Comparison of ENCODE assay signal across 33 cellular contexts in genomic region chr14:39948235-39948634, GRCh38.
DNase-seq lines count a peak whose midpoint lies in the region; ATAC-seq, FAIRE-seq and TF ChIP-seq lines count a peak whose summit lies in the region.
"Had no signal": no experiment of that assay in that cellular context is flagged by ENCODE, and none has a peak within 500 bp of the region (broad histone marks: within the 10 kb centered on the region; RNA-seq: fewer than 3 reads in every experiment).

No MANE protein-coding gene starts in this region.

- intact Hi-C loops in HepG2 (cut with micrococcal nuclease; ENCODE audit: unreplicated experiment) (no loop called here), right lobe of liver (cut with DNase I) (no loop called here)

- 0% methylated on average over 2 of the region's 2 CpGs for WGBS in HepG2 (ENCODE audit: low lambda C conversion rate)
- WGBS in right lobe of liver (ENCODE audit: insufficient coverage, low coverage, low lambda C conversion rate, missing lambda C conversion rate) = 64% methylated on average over 2 of the region's 2 CpGs

- TF ChIP-seq POLR2A in HepG2 (IDR thresholded peaks at IDR 0.05; ENCODE audit: insufficient read depth in 1 of 2, low read depth in 2 of 2, low read length in 2 of 2) = no peak
- no peak for TF ChIP-seq POLR2A in right lobe of liver (IDR thresholded peaks at IDR 0.05)

- H3K79me2 ChIP-seq in HepG2 (ENCODE audit: insufficient read depth, low read length) (no peaks in the 10 kb centered on the region), OCI-LY1 (ENCODE audit: insufficient read depth, low read length) (no peaks in the 10 kb centered on the region)

- H2AFZ ChIP-seq in HepG2 (ENCODE audit: low read length) (no peak overlapping the region), OCI-LY1 (ENCODE audit: low read length) (peak overlapping the region; percentile 34; the same call in 1 of the 2 replicates)

- H3K36me3 ChIP-seq in HepG2 (replicated peaks in 1 of 2; ENCODE audit: control insufficient read depth in 1 of 2, insufficient read depth in 2 of 2, low read length in 2 of 2) (no peaks in the 10 kb centered on the region), right lobe of liver (no peaks in the 10 kb centered on the region), OCI-LY1 (ENCODE audit: insufficient read depth, low read length) (no peaks in the 10 kb centered on the region)
- H3K36me3 ChIP-seq: BE2C; BLaER1; BLaER1 treated with 17β-estradiol and CSF1 and Interleukin-3, amounts not matched to agents 10 nM and 100 nM had no signal

- H3K4me1 Mint-ChIP-seq in chondrocyte (ENCODE audit: low read depth) = no peaks in the 10 kb centered on the region
- H3K4me1 Mint-ChIP-seq: B cell; CD14-positive monocyte; CD4-positive, alpha-beta memory T cell; CD4-positive, CD25-positive, alpha-beta regulatory T cell; CD8-positive, alpha-beta memory T cell had no signal

- H3K4me1 ChIP-seq in HepG2 (ENCODE audit: insufficient read depth, low read length) (no peaks in the 10 kb centered on the region), right lobe of liver (no peaks in the 10 kb centered on the region), OCI-LY1 (ENCODE audit: insufficient read depth, low read length, severe bottlenecking) (no peaks in the 10 kb centered on the region)
- H3K4me1 ChIP-seq: A549; BE2C; BLaER1; BLaER1 treated with 17β-estradiol and CSF1 and Interleukin-3, amounts not matched to agents 10 nM and 100 nM; Caco-2 had no signal

- no peak overlapping the region for H3K4me3 Mint-ChIP-seq in chondrocyte (ENCODE audit: unreplicated experiment)
- H3K4me3 Mint-ChIP-seq: B cell; CD14-positive monocyte; CD4-positive, alpha-beta memory T cell; CD4-positive, alpha-beta T cell; CD4-positive, CD25-positive, alpha-beta regulatory T cell; CD8-positive, alpha-beta memory T cell; CD8-positive, alpha-beta T cell had no signal

- no peaks in the 10 kb centered on the region for H3K9me2 ChIP-seq in OCI-LY1 (ENCODE audit: low read depth, low read length)

- H3K27ac Mint-ChIP-seq in chondrocyte (ENCODE audit: unreplicated experiment) = no peak overlapping the region
- H3K27ac Mint-ChIP-seq: B cell; CD14-positive monocyte; CD4-positive, alpha-beta memory T cell; CD4-positive, alpha-beta T cell; CD4-positive, CD25-positive, alpha-beta regulatory T cell; CD8-positive, alpha-beta memory T cell; CD8-positive, alpha-beta T cell had no signal

- H3K27ac ChIP-seq in HepG2 (ENCODE audit: extremely low read length, insufficient read depth, low read length) = no peak overlapping the region
- no peak overlapping the region for H3K27ac ChIP-seq in right lobe of liver
- no peak overlapping the region for H3K27ac ChIP-seq in OCI-LY1 (ENCODE audit: low read depth, low read length, poor library complexity, severe bottlenecking)
- H3K27ac ChIP-seq: 22Rv1; A549; BLaER1; BLaER1 treated with 17β-estradiol and CSF1 and Interleukin-3, amounts not matched to agents 10 nM and 100 nM; C4-2B had no signal

- no peak overlapping the region for H3K9ac ChIP-seq in HepG2 (ENCODE audit: insufficient read depth, low read depth, low read length)
- no peak overlapping the region for H3K9ac ChIP-seq in OCI-LY1 (ENCODE audit: low read length)
- H3K9ac ChIP-seq: BLaER1; BLaER1 treated with 17β-estradiol and CSF1 and Interleukin-3, amounts not matched to agents 10 nM and 100 nM had no signal

- ATAC-seq in HepG2 (no peak), right lobe of liver (no peak)
- ATAC-seq: A549; CD8-positive, alpha-beta T cell had no signal

- no TSS peak for BruUV-seq in HepG2 (replicated peaks; lab: Mats Ljungman, UMichigan)

- in situ Hi-C loops in HepG2 (cut with HindIII; ENCODE audit: extremely low pct_ligation_motif_present, low pct_unique_long_range_greater_than_20kb) = no loop called here

- TF ChIP-seq RAD21 in HepG2 (CRISPR knock-in tag; IDR thresholded peaks at IDR 0.05) = no peak

- H3K9me3 Mint-ChIP-seq in chondrocyte (ENCODE audit: low read depth) = peaks cover 17% of the 10 kb centered on the region

- H3K4me3 ChIP-seq in HepG2 (replicated peaks in 1 of 3; ENCODE audit: insufficient read depth in 1 of 3, low read depth in 2 of 3, low read length in 3 of 3) = no peak overlapping the region
- no peak overlapping the region for H3K4me3 ChIP-seq in right lobe of liver
- no peak overlapping the region for H3K4me3 ChIP-seq in OCI-LY1 (ENCODE audit: low read depth, low read length, poor library complexity, severe bottlenecking)
- H3K4me3 ChIP-seq: A549; BLaER1; BLaER1 treated with 17β-estradiol and CSF1 and Interleukin-3, amounts not matched to agents 10 nM and 100 nM had no signal

- no peaks in the 10 kb centered on the region for H3F3A ChIP-seq in OCI-LY1 (ENCODE audit: insufficient read depth, low read length)

- no peak for FAIRE-seq in HepG2 (lab: Jason Lieb, UNC)
- FAIRE-seq: A204.1, A549, D721Med had no signal

- no peaks in the 10 kb centered on the region for H3K36me3 Mint-ChIP-seq in chondrocyte (ENCODE audit: low read depth)
- H3K36me3 Mint-ChIP-seq: CD14-positive monocyte; CD4-positive, alpha-beta memory T cell; CD8-positive, alpha-beta T cell had no signal

- DNase-seq in HepG2 (ENCODE audit: low spot score) (no peak), right lobe of liver (no peak), chondrocyte (ENCODE audit: low spot score) (no peak)
- DNase-seq: 8988T; ACHN; AML-193; BE2C; C1 segment of cervical spinal cord; Caco-2; Calu3; CD4-positive, alpha-beta memory T cell; CD4-positive, alpha-beta T cell; CD4-positive, CD25-positive, alpha-beta regulatory T cell; CD8-positive, alpha-beta memory T cell; CD8-positive, alpha-beta T cell; COR-L47; DMS 273 treated with DMSO at 0.1 percent for 48 hours; DMS153; DMS53; DMS79; DMS79 treated with DMSO at 0.1 percent for 48 hours; DND-41; EL had no signal

- CTCF ChIA-PET in HepG2 (lab: Yijun Ruan, JAX; ENCODE audit: low intra/inter-chr PET ratio, low total read pairs) = no interaction called here

- no peaks in the 10 kb centered on the region for H4K20me1 ChIP-seq in HepG2 (ENCODE audit: insufficient read depth, low read length)
- no peaks in the 10 kb centered on the region for H4K20me1 ChIP-seq in OCI-LY1 (ENCODE audit: insufficient read depth, low read length)
- H4K20me1 ChIP-seq: BLaER1; BLaER1 treated with 17β-estradiol and CSF1 and Interleukin-3, amounts not matched to agents 10 nM and 100 nM had no signal

- POLR2A ChIA-PET in HepG2 (lab: Yijun Ruan, JAX) = no interaction called here

- no peak for TF ChIP-seq CTCF in HepG2 (CRISPR knock-in tag; IDR thresholded peaks at IDR 0.05)
- no peak for TF ChIP-seq CTCF in right lobe of liver (IDR thresholded peaks at IDR 0.05)
- no peak for TF ChIP-seq CTCF in OCI-LY1 (IDR thresholded peaks at IDR 0.05; ENCODE audit: low read length)
- no peak for TF ChIP-seq CTCF in chondrocyte (IDR thresholded peaks at IDR 0.05)

- H3K4me2 ChIP-seq in HepG2 (ENCODE audit: low read depth, low read length) = no peak overlapping the region
- H3K4me2 ChIP-seq in OCI-LY1 (ENCODE audit: low read length) = no peak overlapping the region
- H3K4me2 ChIP-seq: A549; BLaER1; BLaER1 treated with 17β-estradiol and CSF1 and Interleukin-3, amounts not matched to agents 10 nM and 100 nM had no signal

- no peaks in the 10 kb centered on the region for H3K27me3 ChIP-seq in HepG2 (ENCODE audit: control insufficient read depth in 1 of 2, insufficient read depth in 2 of 2, low read length in 2 of 2)
- H3K27me3 ChIP-seq in right lobe of liver = no peaks in the 10 kb centered on the region
- H3K27me3 ChIP-seq in OCI-LY1 (ENCODE audit: insufficient read depth, low read length) = no peaks in the 10 kb centered on the region
- H3K27me3 ChIP-seq: BE2C; BLaER1; BLaER1 treated with 17β-estradiol and CSF1 and Interleukin-3, amounts not matched to agents 10 nM and 100 nM had no signal

- TF ChIP-seq EP300 in HepG2 (IDR thresholded peaks at IDR 0.05; ENCODE audit: low read depth in 2 of 2, low read length in 2 of 2) (no peak), HepG2 (CRISPR knock-in tag; IDR thresholded peaks at IDR 0.05; ENCODE audit: borderline replicate concordance) (no peak)

- H3K27me3 Mint-ChIP-seq in chondrocyte (ENCODE audit: low read depth) = peaks cover 16% of the 10 kb centered on the region
- H3K27me3 Mint-ChIP-seq: B cell; CD4-positive, alpha-beta memory T cell; CD4-positive, alpha-beta T cell; CD4-positive, CD25-positive, alpha-beta regulatory T cell; CD8-positive, alpha-beta memory T cell had no signal

- H3K9me3 ChIP-seq in HepG2 (ENCODE audit: low read length) (peaks cover 9% of the 10 kb centered on the region; the same call in 1 of the 2 replicates), right lobe of liver (no peaks in the 10 kb centered on the region), OCI-LY1 (ENCODE audit: low read length) (no peaks in the 10 kb centered on the region)
- H3K9me3 ChIP-seq: A549, BE2C had no signal

TF ChIP-seq in HepG2, 621 proteins besides CTCF, POLR2A, EP300 and RAD21:
- TF ChIP-seq GFI1 (CRISPR knock-in tag; IDR thresholded peaks at IDR 0.05; ENCODE audit: borderline replicate concordance) = no peak
- no peak for TF ChIP-seq ZNF777 (CRISPR knock-in tag; IDR thresholded peaks at IDR 0.05)
- TF ChIP-seq ZNF639 (CRISPR knock-in tag; conservative IDR thresholded peaks at IDR 0.05) = no peak
- TF ChIP-seq MAFK (conservative IDR thresholded peaks at IDR 0.05 in 1 of 2, IDR thresholded peaks at IDR 0.05 in 1 of 2; ENCODE audit: low read length in 2 of 2) = peak; percentile 55 to 60
- no peak for TF ChIP-seq ZNF124 (CRISPR knock-in tag; IDR thresholded peaks at IDR 0.05)
- no peak for TF ChIP-seq MTERF4 (CRISPR knock-in tag; IDR thresholded peaks at IDR 0.05)
- no peak for TF ChIP-seq TP53 (CRISPR knock-in tag; conservative IDR thresholded peaks at IDR 0.05)
